In the genomic region with DNA sequence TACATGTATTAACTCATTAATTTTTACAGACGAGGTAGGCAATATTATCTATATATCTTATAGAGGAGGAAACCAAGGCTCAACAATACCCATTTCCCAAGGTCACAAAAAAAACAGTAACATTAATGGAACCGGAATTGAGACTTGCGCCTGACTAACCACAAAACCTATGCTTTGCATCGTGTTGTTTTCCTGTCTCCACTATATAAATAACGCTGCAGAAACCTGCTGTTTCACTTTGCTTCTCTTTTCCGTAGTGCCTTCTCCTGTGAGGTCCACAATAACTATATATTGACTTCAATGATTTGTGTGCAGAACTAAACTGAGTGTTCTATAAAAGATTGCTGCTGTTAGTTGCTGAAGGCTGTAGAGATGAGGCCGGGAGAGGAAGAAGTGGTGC, we compare ENCODE assay signal across 9 cellular contexts.
A peak's percentile ranks its signal among the peaks of the same experiment; 100 is the strongest.
DNase-seq lines count a peak whose midpoint lies in the region; ATAC-seq and TF ChIP-seq lines count a peak whose summit lies in the region.
"Had no signal": no experiment of that assay in that cellular context is flagged by ENCODE, and none has a peak within 500 bp of the region (broad histone marks: within the 10 kb centered on the region; RNA-seq: fewer than 3 reads in every experiment).

No MANE protein-coding gene starts in this region.

- peak; percentile 47 to 55 (median 50) for DNase-seq in immature natural killer cell
- no peak for DNase-seq in putamen (ENCODE audit: low spot score)
- DNase-seq in type B pancreatic cell (ENCODE audit: extremely low spot score, unreplicated experiment), result no peak
- DNase-seq in activated CD8-positive, alpha-beta memory T cell treated with anti-CD3 and anti-CD28 coated beads, Interleukin-2, amount 50 U/mL, for 4 hours, result no peak
- no peak for DNase-seq in activated CD4-positive, CD25-positive, alpha-beta regulatory T cell treated with anti-CD3 and anti-CD28 coated beads, Interleukin-2, amount 50 U/mL, for 72 hours
- DNase-seq: NCI-H187 had no signal

- H3K4me1 Mint-ChIP-seq in immature natural killer cell (peaks cover 45 to 54% of the 10 kb centered on the region in 2 donors), type B pancreatic cell (ENCODE audit: unreplicated experiment) (no peaks in the 10 kb centered on the region)

- H3K9me3 Mint-ChIP-seq in immature natural killer cell, result no peaks in the 10 kb centered on the region
- H3K9me3 Mint-ChIP-seq in type B pancreatic cell, result no peaks in the 10 kb centered on the region

- ATAC-seq in GM21447 (IDR thresholded peaks at IDR 0.05; ENCODE audit: unreplicated experiment), result peak; percentile 44
- peak; percentile 35 for ATAC-seq in HG03469 (IDR thresholded peaks at IDR 0.05; ENCODE audit: unreplicated experiment)

- no peak for TF ChIP-seq CTCF in type B pancreatic cell (conservative IDR thresholded peaks at IDR 0.05)

- H3K27ac Mint-ChIP-seq in immature natural killer cell, result peak overlapping the region; percentile 63 to 88 (median 74)
- H3K27ac Mint-ChIP-seq in type B pancreatic cell, result no peak overlapping the region

- TF ChIP-seq POLR2A in GM18526 (IDR thresholded peaks at IDR 0.05; ENCODE audit: extremely low read depth, insufficient read length), result peak; percentile 12

- peaks cover 0 to 4% (median 0%) of the 10 kb centered on the region in 3 donors for H3K27me3 Mint-ChIP-seq in immature natural killer cell (ENCODE audit: low read depth in 3 of 3)
- no peaks in the 10 kb centered on the region for H3K27me3 Mint-ChIP-seq in type B pancreatic cell

- H3K36me3 Mint-ChIP-seq in immature natural killer cell, result peaks cover 0 to 10% (median 0%) of the 10 kb centered on the region in 3 donors
- H3K36me3 Mint-ChIP-seq in type B pancreatic cell, result no peaks in the 10 kb centered on the region

- peak overlapping the region; percentile 68 to 90 (median 79) for H3K4me3 Mint-ChIP-seq in immature natural killer cell
- H3K4me3 Mint-ChIP-seq in type B pancreatic cell, result no peak overlapping the region

Comparison
In these comparisons a context has a peak if more than half of its experiments do, and no peak if none do; other contexts are left out.
1. DNase-seq: peak in immature natural killer cell (3 of 3); none in putamen (single experiment), type B pancreatic cell (single experiment), activated CD8-positive, alpha-beta memory T cell treated with anti-CD3 and anti-CD28 coated beads, Interleukin-2, amount 50 U/mL, for 4 hours (single experiment) and activated CD4-positive, CD25-positive, alpha-beta regulatory T cell treated with anti-CD3 and anti-CD28 coated beads, Interleukin-2, amount 50 U/mL, for 72 hours (single experiment).